In the genomic region with DNA sequence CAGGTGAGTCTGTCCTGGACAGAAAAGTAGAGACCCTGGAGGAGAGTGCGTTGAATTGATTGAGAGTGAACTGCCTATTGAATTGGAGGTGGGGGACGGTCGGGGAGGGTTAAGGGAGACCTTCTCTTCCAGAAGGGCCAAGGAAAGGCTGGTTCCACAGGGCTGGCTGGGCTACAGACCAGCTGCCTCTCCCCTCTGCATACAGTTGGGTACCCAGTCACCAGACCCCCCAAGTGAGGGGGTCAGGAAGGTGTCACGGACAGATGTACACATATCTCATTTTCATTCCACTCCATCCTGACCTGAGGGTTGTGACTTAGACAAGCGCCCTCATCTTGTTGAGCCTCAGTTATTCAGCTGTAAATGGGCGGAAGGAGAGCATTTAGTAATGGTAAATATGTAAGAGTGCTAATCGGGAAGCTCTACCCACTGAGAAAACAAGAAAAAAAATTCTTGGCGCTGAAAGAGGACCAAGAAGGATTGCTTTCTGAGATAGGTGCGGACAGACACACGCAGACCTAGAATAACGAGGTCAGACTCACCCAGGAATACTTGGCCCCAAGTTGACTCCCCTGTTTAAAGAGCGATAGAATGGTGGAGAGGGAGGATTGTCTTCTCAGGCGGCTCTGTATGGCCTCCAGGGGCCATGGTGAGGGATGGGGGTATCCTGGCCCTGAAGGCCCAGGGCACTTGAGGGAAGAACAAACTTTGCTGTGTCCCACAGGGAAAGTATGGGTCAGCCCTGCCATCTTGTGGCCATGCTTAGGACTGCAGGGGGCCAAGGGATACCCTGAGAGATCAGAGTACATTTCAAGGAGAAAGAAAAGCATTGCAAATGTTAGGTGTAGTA, we compare ENCODE assay signal across 8 cellular contexts. TPM values are rescaled to one million over a fixed set of nuclear protein-coding genes. Genes with fewer than 3 reads are reported as not detected.
A peak's percentile ranks its signal among the peaks of the same experiment; 100 is the strongest.
DNase-seq lines count a peak whose midpoint lies in the region; TF ChIP-seq lines count a peak whose summit lies in the region.

No MANE protein-coding gene starts in this region.

- BruUV-seq in A673 (replicated peaks; lab: Mats Ljungman, UMichigan): no TSS peak

- DNase-seq in A673 (ENCODE audit: low spot score): peak; percentile 70
- DNase-seq in HFFc6: peak; percentile 44
- DNase-seq in LoVo (ENCODE audit: low spot score): peak; percentile 53
- DNase-seq in activated CD4-positive, CD25-positive, alpha-beta regulatory T cell treated with anti-CD3 and anti-CD28 coated beads, Interleukin-2, amount 50 U/mL, for 72 hours: peak; percentile 36
- peak; percentile 73 for DNase-seq in fibroblast of pulmonary artery (ENCODE audit: low read depth)
- DNase-seq in neural crest cell (ENCODE audit: low read depth, low spot score): peak; percentile 90
- DNase-seq in stimulated activated naive CD4-positive, alpha-beta T cell treated with Interleukin-2 at 50 U/mL for 16 hours (lab: John Stamatoyannopoulos, UW): no peak

- H3K4me3 ChIP-seq in A673 (ENCODE audit: low read depth, low read length, poor library complexity, severe bottlenecking): no peak overlapping the region
- H3K4me3 ChIP-seq in GM12875 (ENCODE audit: low read depth, low read length): no peak overlapping the region
- no peak overlapping the region for H3K4me3 ChIP-seq in fibroblast of pulmonary artery (replicated peaks; ENCODE audit: low read depth, low read length)

- H3K4me1 Mint-ChIP-seq in HFFc6 (ENCODE audit: low read depth) (no peaks in the 10 kb centered on the region), neural crest cell (peaks cover 4% of the 10 kb centered on the region)

- H3K36me3 ChIP-seq in A673 (ENCODE audit: insufficient read depth, low read length, poor library complexity, severe bottlenecking): no peaks in the 10 kb centered on the region

- H3K27ac Mint-ChIP-seq in HFFc6 (no peak overlapping the region), neural crest cell (ENCODE audit: unreplicated experiment) (no peak overlapping the region)

- TF ChIP-seq CTCF in A673 (conservative IDR thresholded peaks at IDR 0.05; ENCODE audit: low read depth, low read length): peak; percentile 86
- TF ChIP-seq CTCF in GM12875 (IDR thresholded peaks at IDR 0.05; ENCODE audit: borderline replicate concordance, insufficient read depth, low read depth, low read length): peak; percentile 90
- TF ChIP-seq CTCF in HFFc6 (IDR thresholded peaks at IDR 0.05): peak; percentile 96
- TF ChIP-seq CTCF in fibroblast of pulmonary artery (IDR thresholded peaks at IDR 0.05; ENCODE audit: low read length, missing control alignments): peak; percentile 99
- peak; percentile 95 for TF ChIP-seq CTCF in neural crest cell (conservative IDR thresholded peaks at IDR 0.05)

- H3K9me3 Mint-ChIP-seq in HFFc6 (no peaks in the 10 kb centered on the region), neural crest cell (peaks cover 4% of the 10 kb centered on the region)

- H3K27ac ChIP-seq in A673 (ENCODE audit: low read depth, low read length, poor library complexity, severe bottlenecking): no peak overlapping the region

- H3K9me3 ChIP-seq in A673 (ENCODE audit: low read depth, low read length, poor library complexity, severe bottlenecking): no peaks in the 10 kb centered on the region

- CTCF ChIA-PET in A673 (lab: Charles Lee): interaction anchor here (0.8 to 1.2 kb wide), 3 partner anchors 39 to 291 kb away, joined by 3 read pairs; no protein-coding TSS in a partner anchor

- H3K36me3 Mint-ChIP-seq in HFFc6 (ENCODE audit: low read depth) (no peaks in the 10 kb centered on the region), neural crest cell (ENCODE audit: low read depth) (no peaks in the 10 kb centered on the region)

- no peaks in the 10 kb centered on the region for H3K27me3 ChIP-seq in A673 (replicated peaks; ENCODE audit: insufficient read depth, low read depth, low read length, poor library complexity)

- intact Hi-C loops in A673 (cut with micrococcal nuclease; ENCODE audit: unreplicated experiment): loop anchor here (1.0 to 2.0 kb wide), 3 partner anchors 39 to 471 kb away; no protein-coding TSS in a partner anchor

- H3K4me1 ChIP-seq in A673 (ENCODE audit: insufficient read depth, low read length, poor library complexity, severe bottlenecking): no peaks in the 10 kb centered on the region

- H3K27me3 Mint-ChIP-seq in HFFc6 (ENCODE audit: insufficient read depth) (peaks cover 20% of the 10 kb centered on the region), neural crest cell (ENCODE audit: low read depth) (no peaks in the 10 kb centered on the region)

- POLR2A ChIA-PET in A673 (lab: Charles Lee; ENCODE audit: low non-redundant PET): no interaction called here

- H3K4me3 Mint-ChIP-seq in HFFc6 (no peak overlapping the region), neural crest cell (no peak overlapping the region)

RNA-seq across cellular contexts. Expression of a gene that starts 7.2 kb away (rescaled TPM):
- not detected in 2 replicates for total RNA-seq in A673 (2021)
- total RNA-seq in HFFc6 (2021; fragmentation: NEBNext Ultra II Directional; extraction: Animal tissue kit (Norgen Biotek cat#: 25700)): not detected
- not detected in 2 replicates for total RNA-seq in neural crest cell
